Comparison of ENCODE assay signal across 9 cellular contexts in genomic region chr9:121321039-121321503, GRCh38. TPM values are rescaled to one million over a fixed set of nuclear protein-coding genes. Genes with fewer than 3 reads are reported as not detected.
DNase-seq lines count a peak whose midpoint lies in the region; ATAC-seq lines count a peak whose summit lies in the region.
"Had no signal": no experiment of that assay in that cellular context is flagged by ENCODE, and none has a peak within 500 bp of the region (broad histone marks: within the 10 kb centered on the region; RNA-seq: fewer than 3 reads in every experiment).

No MANE protein-coding gene starts in this region.

- H3K4me3 ChIP-seq in SJSA1 (no peak overlapping the region), esophagus (ENCODE audit: low read depth in 1 of 2, low read length in 2 of 2) (no peak overlapping the region)

- no peak for ATAC-seq in HG02610 (IDR thresholded peaks at IDR 0.05; ENCODE audit: unreplicated experiment)

- H3K27ac ChIP-seq in SJSA1 (peak overlapping the region; percentile 92), esophagus (ENCODE audit: low read depth in 2 of 2, low read length in 1 of 2) (peak overlapping the region; percentile 62 to 93)

- H3K9me3 ChIP-seq in SJSA1 (replicated peaks), result no peaks in the 10 kb centered on the region
- H3K9me3 ChIP-seq in esophagus (ENCODE audit: control insufficient read depth in 2 of 2, insufficient read depth in 1 of 2, low read depth in 1 of 2, low read length in 1 of 2), result peaks cover 0 to 2% of the 10 kb centered on the region in 2 donors

- DNase-seq in H4 (ENCODE audit: low spot score) (peak; percentile 94), SJSA1 (ENCODE audit: low read depth in 1 of 2, low spot score in 2 of 2) (peak; percentile 82 to 85), NCI-H2029 (lab: John Stamatoyannopoulos, UW) (no peak), NCI-H1092 (lab: John Stamatoyannopoulos, UW) (no peak), NCI-H2081 treated with DMSO at 0.1 percent for 48 hours (lab: John Stamatoyannopoulos, UW) (no peak)
- peak; percentile 32 for DNase-seq in stimulated activated CD8-positive, alpha-beta memory T cell treated with anti-CD3 and anti-CD28 coated beads, Interleukin-4, amount 100 ng/mL, for 48 hours
- DNase-seq: NCI-H2171 treated with DMSO at 0.1 percent for 48 hours had no signal

- H3K27me3 ChIP-seq in SJSA1 (replicated peaks), result no peaks in the 10 kb centered on the region
- H3K27me3 ChIP-seq in esophagus (ENCODE audit: control insufficient read depth in 1 of 2, insufficient read depth in 2 of 2, low read length in 2 of 2), result no peaks in the 10 kb centered on the region

- H3K4me1 ChIP-seq in SJSA1 (replicated peaks) (peaks cover 48% of the 10 kb centered on the region), esophagus (ENCODE audit: control insufficient read depth in 2 of 2, insufficient read depth in 2 of 2, low read length in 1 of 2) (peaks cover 2 to 19% of the 10 kb centered on the region in 2 donors)

- H3K36me3 ChIP-seq in SJSA1 (peaks cover 65% of the 10 kb centered on the region), esophagus (ENCODE audit: control insufficient read depth in 2 of 2, insufficient read depth in 2 of 2, low read length in 1 of 2) (peaks cover 25 to 51% of the 10 kb centered on the region in 2 donors)

- 83 to 85% methylated on average over 8 of the region's 8 CpGs for WGBS in esophagus, 2 donors

RNA-seq across cellular contexts. Expression of gene STOM, which starts 49.0 kb away (rescaled TPM):
- total RNA-seq in H4 (2014; rRNA removed; shearing (Covaris generic)), result 38.2 and 47.0 TPM in 2 replicates
- 192 and 200 TPM in 2 replicates for total RNA-seq in SJSA1 (2014; rRNA removed; shearing (Covaris generic))
- 10 to 100 TPM; 46.3 to 64.7 TPM for polyA plus RNA-seq in esophagus

RNA-seq across cellular contexts. Expression of gene GSN, which starts 53.1 kb away (rescaled TPM):
- 125 and 137 TPM in 2 replicates for total RNA-seq in H4 (2014; rRNA removed; shearing (Covaris generic))
- total RNA-seq in SJSA1 (2014; rRNA removed; shearing (Covaris generic)), result 284 and 331 TPM in 2 replicates
- 100 to 1,000 TPM; 198 to 418 TPM for polyA plus RNA-seq in esophagus

Comparison
In these comparisons a context has a peak if more than half of its experiments do, and no peak if none do; other contexts are left out.
1. DNase-seq: peak in H4 (single experiment), SJSA1 (2 of 2) and stimulated activated CD8-positive, alpha-beta memory T cell treated with anti-CD3 and anti-CD28 coated beads, Interleukin-4, amount 100 ng/mL, for 48 hours (single experiment); none in NCI-H2029 (single experiment), NCI-H1092 (single experiment) and NCI-H2081 treated with DMSO at 0.1 percent for 48 hours (single experiment).